Comparison of ENCODE assay signal across 21 cellular contexts in genomic region chrX:72685018-72685417, GRCh38.
"Had no signal": no experiment of that assay in that cellular context is flagged by ENCODE, and none has a peak within 500 bp of the region (broad histone marks: within the 10 kb centered on the region; RNA-seq: fewer than 3 reads in every experiment).

No MANE protein-coding gene starts in this region.

- H3K4me1 ChIP-seq: neural progenitor cell, right lobe of liver, stomach, upper lobe of left lung had no signal

- H3K27me3 Mint-ChIP-seq: activated CD4-positive, alpha-beta memory T cell treated with anti-CD3 and anti-CD28 coated beads, Interleukin-2, amount 10 ng/mL, durations not matched to agents 7 days and 5 days; activated CD8-positive, alpha-beta memory T cell treated with anti-CD3 and anti-CD28 coated beads, Interleukin-2, amount 10 ng/mL, durations not matched to agents 7 days and 5 days; activated naive CD8-positive, alpha-beta T cell treated with anti-CD3 and anti-CD28 coated beads for 36 hours; activated T-helper 17 cell treated with anti-CD3 and anti-CD28 coated beads, Interleukin-2, amount 50 U/mL, for 72 hours; naive thymus-derived CD4-positive, alpha-beta T cell had no signal

- H3K36me3 Mint-ChIP-seq: stimulated activated effector memory CD8-positive, alpha-beta T cell treated with anti-CD3 and anti-CD28 coated beads, Interleukin-12 subunit alpha, Interleukin-12 subunit beta, amount 100 ng/mL, for 72 hours; T-cell had no signal

- H3K36me3 ChIP-seq: neural progenitor cell, ovary, right lobe of liver, stomach, upper lobe of left lung had no signal

- H3K27ac Mint-ChIP-seq: activated CD4-positive, alpha-beta memory T cell treated with anti-CD3 and anti-CD28 coated beads, Interleukin-2, amount 10 ng/mL, durations not matched to agents 7 days and 5 days; activated CD8-positive, alpha-beta memory T cell treated with anti-CD3 and anti-CD28 coated beads, Interleukin-2, amount 10 ng/mL, durations not matched to agents 7 days and 5 days; activated naive CD8-positive, alpha-beta T cell treated with anti-CD3 and anti-CD28 coated beads for 36 hours; activated T-helper 17 cell treated with anti-CD3 and anti-CD28 coated beads, Interleukin-2, amount 50 U/mL, for 72 hours; naive thymus-derived CD4-positive, alpha-beta T cell; neural progenitor cell; stimulated activated effector memory CD8-positive, alpha-beta T cell treated with anti-CD3 and anti-CD28 coated beads, Interleukin-12 subunit alpha, Interleukin-12 subunit beta, amount 100 ng/mL, for 72 hours; T-cell had no signal

- H3K9me3 Mint-ChIP-seq: activated CD4-positive, alpha-beta memory T cell treated with anti-CD3 and anti-CD28 coated beads, Interleukin-2, amount 10 ng/mL, durations not matched to agents 7 days and 5 days; activated T-helper 17 cell treated with anti-CD3 and anti-CD28 coated beads, Interleukin-2, amount 50 U/mL, for 72 hours; stimulated activated effector memory CD8-positive, alpha-beta T cell treated with anti-CD3 and anti-CD28 coated beads, Interleukin-12 subunit alpha, Interleukin-12 subunit beta, amount 100 ng/mL, for 72 hours; T-cell had no signal

- H3K4me2 ChIP-seq: neural progenitor cell, smooth muscle cell had no signal

- H3K4me3 ChIP-seq: neural progenitor cell, ovary, right lobe of liver, smooth muscle cell, stomach, upper lobe of left lung had no signal

- ATAC-seq: activated CD8-positive, alpha-beta memory T cell treated with anti-CD3 and anti-CD28 coated beads, Interleukin-2, amount 10 ng/mL, durations not matched to agents 7 days and 5 days; activated T-helper 17 cell treated with anti-CD3 and anti-CD28 coated beads, Interleukin-2, amount 50 U/mL, for 72 hours; left cardiac atrium; naive thymus-derived CD4-positive, alpha-beta T cell; right lobe of liver; stimulated activated effector memory CD8-positive, alpha-beta T cell treated with anti-CD3 and anti-CD28 coated beads, Interleukin-12 subunit alpha, Interleukin-12 subunit beta, amount 100 ng/mL, for 72 hours; T-cell had no signal

- H3K4me1 Mint-ChIP-seq: activated CD8-positive, alpha-beta memory T cell treated with anti-CD3 and anti-CD28 coated beads, Interleukin-2, amount 10 ng/mL, durations not matched to agents 7 days and 5 days; activated T-helper 17 cell treated with anti-CD3 and anti-CD28 coated beads, Interleukin-2, amount 50 U/mL, for 72 hours; neural progenitor cell; stimulated activated effector memory CD8-positive, alpha-beta T cell treated with anti-CD3 and anti-CD28 coated beads, Interleukin-12 subunit alpha, Interleukin-12 subunit beta, amount 100 ng/mL, for 72 hours; T-cell had no signal

- H3K9ac ChIP-seq: neural progenitor cell had no signal

- H2AFZ ChIP-seq: neural progenitor cell had no signal

- H3K27ac ChIP-seq: neural progenitor cell, ovary, right lobe of liver, stomach, upper lobe of left lung had no signal

- H3K4me3 Mint-ChIP-seq: activated CD4-positive, alpha-beta memory T cell treated with anti-CD3 and anti-CD28 coated beads, Interleukin-2, amount 10 ng/mL, durations not matched to agents 7 days and 5 days; activated CD8-positive, alpha-beta memory T cell treated with anti-CD3 and anti-CD28 coated beads, Interleukin-2, amount 10 ng/mL, durations not matched to agents 7 days and 5 days; activated naive CD8-positive, alpha-beta T cell treated with anti-CD3 and anti-CD28 coated beads for 36 hours; activated T-helper 17 cell treated with anti-CD3 and anti-CD28 coated beads, Interleukin-2, amount 50 U/mL, for 72 hours; naive thymus-derived CD4-positive, alpha-beta T cell; neural progenitor cell; stimulated activated effector memory CD8-positive, alpha-beta T cell treated with anti-CD3 and anti-CD28 coated beads, Interleukin-12 subunit alpha, Interleukin-12 subunit beta, amount 100 ng/mL, for 72 hours; T-cell had no signal

- H3K9me3 ChIP-seq: ovary, right lobe of liver, upper lobe of left lung had no signal

- H3K27me3 ChIP-seq: neural progenitor cell, ovary, right lobe of liver, stomach, upper lobe of left lung had no signal

- DNase-seq: activated CD4-positive, alpha-beta memory T cell treated with anti-CD3 and anti-CD28 coated beads, Interleukin-2, amount 10 ng/mL, durations not matched to agents 7 days and 5 days; activated CD4-positive, alpha-beta T cell treated with anti-CD3 and anti-CD28 coated beads for 48 hours; activated CD4-positive, CD25-positive, alpha-beta regulatory T cell; activated CD8-positive, alpha-beta memory T cell treated with anti-CD3 and anti-CD28 coated beads, Interleukin-2, amount 10 ng/mL, durations not matched to agents 7 days and 5 days; activated naive CD4-positive, alpha-beta T cell; activated naive CD8-positive, alpha-beta T cell treated with anti-CD3 and anti-CD28 coated beads for 36 hours; amniotic stem cell; erythroblast; left cardiac atrium; mesendoderm; naive thymus-derived CD4-positive, alpha-beta T cell; ovary; right lobe of liver; stimulated activated CD4-positive, alpha-beta T cell treated with anti-CD3 and anti-CD28 coated beads, Interleukin-4, amount 100 ng/mL, for 24 hours; stomach; T-cell; upper lobe of left lung had no signal
